28 cellular contexts compared by ENCODE assay signal in genomic region chr17:72405662-72406230, GRCh38.
A peak's percentile ranks its signal among the peaks of the same experiment; 100 is the strongest.
DNase-seq lines count a peak whose midpoint lies in the region; ATAC-seq, FAIRE-seq and TF ChIP-seq lines count a peak whose summit lies in the region.
"Had no signal": no experiment of that assay in that cellular context is flagged by ENCODE, and none has a peak within 500 bp of the region (broad histone marks: within the 10 kb centered on the region; RNA-seq: fewer than 3 reads in every experiment).

No MANE protein-coding gene starts in this region.

- WGBS in SK-N-SH (ENCODE audit: low lambda C conversion rate): 92% methylated on average over 6 of the region's 6 CpGs

- H3K36me3 ChIP-seq in SK-N-SH (replicated peaks in 1 of 2; ENCODE audit: control insufficient read depth in 1 of 2, insufficient read depth in 2 of 2, low read length in 1 of 2) (no peaks in the 10 kb centered on the region), RWPE2 (ENCODE audit: low read depth) (peaks cover 21% of the 10 kb centered on the region)
- H3K36me3 ChIP-seq: ascending aorta, pancreas, right atrium auricular region had no signal

- H3K27me3 ChIP-seq in SK-N-SH (ENCODE audit: insufficient read depth): no peaks in the 10 kb centered on the region
- no peaks in the 10 kb centered on the region for H3K27me3 ChIP-seq in RWPE2 (ENCODE audit: insufficient read depth, poor library complexity, severe bottlenecking)
- no peaks in the 10 kb centered on the region for H3K27me3 ChIP-seq in foreskin keratinocyte
- H3K27me3 ChIP-seq: ascending aorta, pancreas, right atrium auricular region, suprapubic skin had no signal

- H3K9ac ChIP-seq in SK-N-SH: peak overlapping the region; percentile 62

- CTCF ChIA-PET in SK-N-SH (lab: Yijun Ruan, JAX): no interaction called here

- DNase-seq in SK-N-SH (no peak), RWPE2 (ENCODE audit: low spot score) (no peak), foreskin keratinocyte (no peak), urothelium cell line (ENCODE audit: low spot score) (no peak), SHP77 (lab: John Stamatoyannopoulos, UW) (no peak), NCI-H2171 (lab: John Stamatoyannopoulos, UW) (no peak)
- no peak for DNase-seq in stimulated activated CD4-positive, alpha-beta T cell treated with anti-CD3 and anti-CD28 coated beads, Interleukin-1b, Interleukin-23, amount 100 ng/mL, for 48 hours
- DNase-seq: activated CD8-positive, alpha-beta memory T cell treated with anti-CD3 and anti-CD28 coated beads for 24 hours; activated effector memory CD4-positive, alpha-beta T cell treated with Interleukin-2 at 50 U/mL for 16 hours; activated naive CD8-positive, alpha-beta T cell treated with anti-CD3 and anti-CD28 coated beads, Interleukin-2, amount 10 ng/mL, durations not matched to agents 7 days and 5 days; CD4-positive, alpha-beta memory T cell; DMS 273 treated with DMSO at 0.1 percent for 48 hours; islet precursor cell; mucosa of descending colon; NCI-H1092 treated with DMSO at 0.1 percent for 48 hours; NCI-H1930; NCI-H2227 treated with DMSO at 0.1 percent for 48 hours; NCI-H69; pancreas; stimulated activated CD4-positive, alpha-beta T cell treated with anti-CD3 and anti-CD28 coated beads, Interleukin-4, amount 100 ng/mL, for 24 hours had no signal

- POLR2A ChIA-PET in SK-N-SH (lab: Yijun Ruan, JAX): no interaction called here

- H4K20me1 ChIP-seq in SK-N-SH (ENCODE audit: insufficient read depth): no peaks in the 10 kb centered on the region

- H3K4me3 ChIP-seq in SK-N-SH (ENCODE audit: low read depth in 2 of 2, low read length in 1 of 2): no peak overlapping the region
- no peak overlapping the region for H3K4me3 ChIP-seq in RWPE2 (ENCODE audit: severe bottlenecking)
- H3K4me3 ChIP-seq: ascending aorta, GM23338, mucosa of descending colon, pancreas, right atrium auricular region, suprapubic skin had no signal

- H2AFZ ChIP-seq in SK-N-SH (ENCODE audit: low read depth): no peak overlapping the region
- H2AFZ ChIP-seq: GM23338 had no signal

- no peaks in the 10 kb centered on the region for H3K9me3 ChIP-seq in SK-N-SH
- H3K9me3 ChIP-seq in RWPE2 (ENCODE audit: severe bottlenecking): no peaks in the 10 kb centered on the region
- H3K9me3 ChIP-seq: ascending aorta, mucosa of descending colon, pancreas, right atrium auricular region, suprapubic skin had no signal

- peak overlapping the region in 1 of 2 experiments; percentile 99; a peak in 2 of 4 replicates for H3K27ac ChIP-seq in SK-N-SH (ENCODE audit: low read depth in 2 of 2, low read length in 1 of 2)
- H3K27ac ChIP-seq in RWPE2 (ENCODE audit: poor library complexity, severe bottlenecking): peak overlapping the region; percentile 88
- H3K27ac ChIP-seq in foreskin keratinocyte: peak overlapping the region; percentile 80
- H3K27ac ChIP-seq: 22Rv1, ascending aorta, right atrium auricular region, suprapubic skin had no signal

- H3K4me1 ChIP-seq in SK-N-SH (ENCODE audit: control insufficient read depth in 1 of 2, insufficient read depth in 2 of 2, low read depth in 1 of 2, low read length in 1 of 2) (peaks cover 22 to 47% of the 10 kb centered on the region in 2 experiments), RWPE2 (ENCODE audit: insufficient read depth, poor library complexity, severe bottlenecking) (peaks cover 57% of the 10 kb centered on the region), foreskin keratinocyte (peaks cover 23% of the 10 kb centered on the region)
- H3K4me1 ChIP-seq: ascending aorta had no signal

- TF ChIP-seq CTCF in SK-N-SH (IDR thresholded peaks at IDR 0.05) (no peak), RWPE2 (IDR thresholded peaks at IDR 0.05; ENCODE audit: poor library complexity, severe bottlenecking) (no peak), foreskin keratinocyte (conservative IDR thresholded peaks at IDR 0.05) (no peak)

- no peaks in the 10 kb centered on the region for H3K9me2 ChIP-seq in SK-N-SH

- H3K79me2 ChIP-seq in SK-N-SH (ENCODE audit: insufficient read depth): peaks cover 13% of the 10 kb centered on the region; the same call in 1 of the 2 replicates

- no peak for ATAC-seq in SK-N-SH treated with all-trans-retinoic acid at 6 μM for 48 hours
- no peak for ATAC-seq in RWPE2 (ENCODE audit: low read depth)
- ATAC-seq in foreskin keratinocyte: no peak
- ATAC-seq: GM23338; mucosa of descending colon; natural killer cell treated with Interleukin-12 subunit alpha and Interleukin-12 subunit beta and Interleukin-15 and Interleukin-18, amount 100 ng/mL, for 72 hours; pancreas; stimulated activated memory B cell treated with anti-CD40 and anti-IgM and Interleukin-4, amounts not matched to agents 10 μg/mL and 1 μg/mL and 100 μg/mL, for 72 hours had no signal

- peak; percentile 67 for FAIRE-seq in urothelium cell line (lab: Jason Lieb, UNC)
- FAIRE-seq: pancreas had no signal

- TF ChIP-seq EP300 in SK-N-SH (IDR thresholded peaks at IDR 0.05; ENCODE audit: borderline replicate concordance in 1 of 2, low read depth in 1 of 2, low read length in 1 of 2): no peak

- H3K4me2 ChIP-seq in SK-N-SH: peak overlapping the region; percentile 64; the same call in 1 of the 2 replicates
- H3K4me2 ChIP-seq: GM23338 had no signal

- peaks cover 20% of the 10 kb centered on the region for H3F3A ChIP-seq in SK-N-SH (replicated peaks; ENCODE audit: insufficient read depth)

- no peak for TF ChIP-seq RAD21 in SK-N-SH (IDR thresholded peaks at IDR 0.05; ENCODE audit: low read length)

TF ChIP-seq in SK-N-SH, 30 proteins besides CTCF, POLR2A, EP300 and RAD21 (continues in another document):
- TF ChIP-seq SIN3A (IDR thresholded peaks at IDR 0.05; ENCODE audit: borderline replicate concordance, low read depth, low read length): no peak
- no peak for TF ChIP-seq RFX5 (IDR thresholded peaks at IDR 0.05; ENCODE audit: low read length)
- TF ChIP-seq SMC3 (IDR thresholded peaks at IDR 0.05; ENCODE audit: low read depth, low read length): no peak
- no peak for TF ChIP-seq MEF2A (IDR thresholded peaks at IDR 0.05; ENCODE audit: borderline replicate concordance, low read depth)
- TF ChIP-seq CHD2 (IDR thresholded peaks at IDR 0.05; ENCODE audit: low read length, partially characterized antibody): no peak
- TF ChIP-seq TCF12 (IDR thresholded peaks at IDR 0.05): no peak
- no peak for TF ChIP-seq REST (IDR thresholded peaks at IDR 0.05; ENCODE audit: low read depth, low read length)

TF ChIP-seq in SK-N-SH treated with all-trans-retinoic acid at 6 μM for 48 hours, 23 proteins besides CTCF, POLR2A, EP300 and RAD21 (continues in another document):
- TF ChIP-seq ZC3H10 (CRISPR knock-in tag; IDR thresholded peaks at IDR 0.05) (no peak), PPARA (CRISPR knock-in tag; IDR thresholded peaks at IDR 0.05; ENCODE audit: borderline replicate concordance) (no peak), SNAI2 (CRISPR knock-in tag; IDR thresholded peaks at IDR 0.05) (no peak), ESRRG (CRISPR knock-in tag; IDR thresholded peaks at IDR 0.05) (no peak), POU6F1 (CRISPR knock-in tag; IDR thresholded peaks at IDR 0.05; ENCODE audit: borderline replicate concordance, low read depth) (no peak), ZNF70 (CRISPR knock-in tag; IDR thresholded peaks at IDR 0.05) (no peak), OSR1 (CRISPR knock-in tag; IDR thresholded peaks at IDR 0.05) (no peak), TCF4 (CRISPR knock-in tag; IDR thresholded peaks at IDR 0.05; ENCODE audit: borderline replicate concordance) (no peak), ZNF565 (CRISPR knock-in tag; conservative IDR thresholded peaks at IDR 0.05; ENCODE audit: low read depth) (no peak), TSHZ2 (CRISPR knock-in tag; IDR thresholded peaks at IDR 0.05) (no peak), ZNF8 (CRISPR knock-in tag; IDR thresholded peaks at IDR 0.05) (no peak), ZFP30 (CRISPR knock-in tag; IDR thresholded peaks at IDR 0.05) (no peak), ARNTL (CRISPR knock-in tag; IDR thresholded peaks at IDR 0.05; ENCODE audit: borderline replicate concordance, low read depth) (no peak)
